In the genomic region with DNA sequence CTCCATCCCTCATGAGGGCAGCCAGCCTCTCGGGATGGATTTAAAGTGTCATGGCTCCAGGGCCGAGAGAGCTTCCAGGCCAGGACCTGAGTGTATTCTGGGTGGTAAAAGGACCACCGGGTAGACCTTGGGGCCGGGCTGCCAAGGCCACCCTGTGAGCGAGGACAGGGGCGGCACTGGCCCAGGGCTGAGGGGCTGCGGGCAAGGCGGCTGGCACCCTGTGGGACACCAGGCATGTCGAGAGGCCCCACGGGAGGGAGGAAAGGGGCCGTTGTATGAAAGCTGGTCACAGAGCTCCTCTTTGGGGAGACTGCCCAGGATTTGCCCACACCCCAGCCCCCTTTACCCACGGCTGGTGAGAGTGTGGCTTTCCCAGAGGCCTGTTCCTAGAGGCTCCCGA, we compare ENCODE assay signal across 26 cellular contexts.
"Had no signal": no experiment of that assay in that cellular context is flagged by ENCODE, and none has a peak within 500 bp of the region (broad histone marks: within the 10 kb centered on the region; RNA-seq: fewer than 3 reads in every experiment).

No MANE protein-coding gene starts in this region.

- H2AFZ ChIP-seq: hepatocyte had no signal

- H3K9me3 ChIP-seq: colonic mucosa, esophagus squamous epithelium, gastrocnemius medialis, lower lobe of right lung had no signal

- H3K4me1 ChIP-seq: colonic mucosa, gastrocnemius medialis, left ventricle myocardium inferior, lower lobe of right lung had no signal

- H3K79me2 ChIP-seq: hepatocyte had no signal

- H3K27ac ChIP-seq: colonic mucosa, epithelial cell of prostate, esophagus squamous epithelium, gastrocnemius medialis, hepatocyte, left ventricle myocardium inferior, lower lobe of right lung had no signal

- FAIRE-seq: endometrium had no signal

- H3K4me3 ChIP-seq: colonic mucosa, esophagus squamous epithelium, gastrocnemius medialis, hepatocyte, left ventricle myocardium inferior, lower lobe of right lung had no signal

- H3K27me3 ChIP-seq: hepatocyte had no signal

- H3K36me3 ChIP-seq: colonic mucosa, esophagus squamous epithelium, gastrocnemius medialis, left ventricle myocardium inferior, lower lobe of right lung had no signal

- DNase-seq: colonic mucosa; cortex of kidney; effector CD8-positive, alpha-beta T cell; effector memory CD8-positive, alpha-beta T cell; endodermal cell; erythroblast; esophagus squamous epithelium; foreskin fibroblast; foreskin melanocyte; gastrocnemius medialis; glutamatergic neuron; head of caudate nucleus; hypothalamus; immature natural killer cell; islet precursor cell; left colon; left ventricle myocardium inferior; mesenchymal stem cell; midbrain; naive thymus-derived CD4-positive, alpha-beta T cell had no signal

- ATAC-seq: effector memory CD8-positive, alpha-beta T cell; esophagus mucosa; gastrocnemius medialis; left colon; left lobe of liver; lower lobe of right lung; naive thymus-derived CD4-positive, alpha-beta T cell had no signal

- H3K4me2 ChIP-seq: hepatocyte had no signal
